ENCODE assay signal across 16 cellular contexts in genomic region chr18:75496151-75496550, GRCh38.
DNase-seq lines count a peak whose midpoint lies in the region; ATAC-seq and TF ChIP-seq lines count a peak whose summit lies in the region.
"Had no signal": no experiment of that assay in that cellular context is flagged by ENCODE, and none has a peak within 500 bp of the region (broad histone marks: within the 10 kb centered on the region; RNA-seq: fewer than 3 reads in every experiment).

No MANE protein-coding gene starts in this region.

- DNase-seq in HK-2 (ENCODE audit: unreplicated experiment) (peak; percentile 8), NCI-H2227 treated with DMSO at 0.1 percent for 48 hours (lab: John Stamatoyannopoulos, UW) (peak; percentile 15), kidney tubule cell (ENCODE audit: low spot score) (peak; percentile 66), smooth muscle cell (lab: John Stamatoyannopoulos, UW; ENCODE audit: unreplicated experiment) (no peak), left colon (no peak)
- DNase-seq: AML-193; CD4-positive, alpha-beta memory T cell; DMS153; DND-41; HFFc6 had no signal

- H4K20me1 ChIP-seq in smooth muscle cell (ENCODE audit: low read depth): no peaks in the 10 kb centered on the region
- H4K20me1 ChIP-seq: BLaER1 had no signal

- intact Hi-C loops in left colon (cut with DNase I, micrococcal nuclease): no loop called here

- 50% methylated on average over 7 of the region's 7 CpGs for WGBS in smooth muscle cell (ENCODE audit: low lambda C conversion rate)

- H3K9ac ChIP-seq in smooth muscle cell (ENCODE audit: low read depth): peak overlapping the region; percentile 76
- H3K9ac ChIP-seq: BLaER1, KMS-11 had no signal

- no peak for TF ChIP-seq CTCF in smooth muscle cell (IDR thresholded peaks at IDR 0.05; ENCODE audit: borderline replicate concordance, insufficient read depth, poor library complexity, severe bottlenecking)

- no peak for ATAC-seq in left colon
- ATAC-seq in GM21528 (IDR thresholded peaks at IDR 0.05; ENCODE audit: low FRiP score, unreplicated experiment): no peak
- no peak for ATAC-seq in HG03135 (IDR thresholded peaks at IDR 0.05; ENCODE audit: unreplicated experiment)
- ATAC-seq: GM23338, HCT116 had no signal

- peak overlapping the region; percentile 42 for H2AFZ ChIP-seq in smooth muscle cell (ENCODE audit: low read depth)
- H2AFZ ChIP-seq: GM23338 had no signal

- peak overlapping the region; percentile 36 for H3K4me2 ChIP-seq in smooth muscle cell
- H3K4me2 ChIP-seq: BLaER1, GM23338, KMS-11 had no signal

- no peaks in the 10 kb centered on the region for H3K9me3 ChIP-seq in smooth muscle cell (replicated peaks; ENCODE audit: low read depth)
- H3K9me3 ChIP-seq: BLaER1 had no signal

- H3K4me3 ChIP-seq in smooth muscle cell: no peak overlapping the region
- H3K4me3 ChIP-seq: BLaER1, GM23338 had no signal

- no peaks in the 10 kb centered on the region for H3K36me3 ChIP-seq in smooth muscle cell (ENCODE audit: low read depth)
- H3K36me3 ChIP-seq: BLaER1 had no signal

- peaks cover 5% of the 10 kb centered on the region for H3K79me2 ChIP-seq in smooth muscle cell (ENCODE audit: low read depth)

- no peaks in the 10 kb centered on the region for H3K27me3 ChIP-seq in smooth muscle cell (ENCODE audit: low read depth)
- H3K27me3 ChIP-seq: BLaER1 had no signal

- peak overlapping the region; percentile 93 for H3K27ac ChIP-seq in smooth muscle cell (ENCODE audit: low read depth)
- H3K27ac ChIP-seq: BLaER1, KMS-11 had no signal

- peaks cover 39% of the 10 kb centered on the region for H3K4me1 ChIP-seq in smooth muscle cell (ENCODE audit: low read depth)
- H3K4me1 ChIP-seq: BLaER1 had no signal

- peaks cover 44% of the 10 kb centered on the region for H3F3A ChIP-seq in smooth muscle cell (ENCODE audit: low read depth)

Comparison
In these comparisons a context has a peak if more than half of its experiments do, and no peak if none do; other contexts are left out.
1. DNase-seq: peak in HK-2 (single experiment), NCI-H2227 treated with DMSO at 0.1 percent for 48 hours (single experiment) and kidney tubule cell (single experiment); none in smooth muscle cell (single experiment) and left colon (0 of 2).